8 cellular contexts compared by ENCODE assay signal in the genomic region with DNA sequence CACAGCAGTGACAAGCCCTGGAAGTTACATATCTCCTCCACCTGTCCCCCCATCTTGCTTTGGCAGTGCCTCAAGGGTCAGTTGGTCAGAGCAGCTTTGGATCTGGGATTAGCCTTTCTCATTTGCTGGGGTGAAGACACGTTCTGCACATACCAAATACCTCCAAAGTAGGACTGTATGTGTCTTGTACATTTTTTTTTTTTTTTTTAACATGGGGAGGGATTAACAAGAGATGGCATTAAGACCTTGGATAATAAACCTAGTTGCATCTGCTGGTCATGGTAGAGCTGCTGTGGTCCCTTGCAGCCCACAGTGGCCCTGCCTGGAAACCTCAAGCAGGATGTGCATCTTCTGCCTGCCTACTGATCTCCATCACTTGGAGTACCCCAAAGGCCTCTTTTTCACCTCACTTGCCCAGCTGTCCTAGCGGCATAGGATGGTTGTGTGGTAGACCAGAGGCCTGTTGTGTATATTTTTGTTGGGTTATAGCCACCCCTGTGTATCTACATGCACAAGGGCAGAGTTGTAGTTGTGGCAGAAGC. TPM values are rescaled to one million over a fixed set of nuclear protein-coding genes. Genes with fewer than 3 reads are reported as not detected.
DNase-seq lines count a peak whose midpoint lies in the region; ATAC-seq and TF ChIP-seq lines count a peak whose summit lies in the region.

No MANE protein-coding gene starts in this region.

- DNase-seq in activated naive CD4-positive, alpha-beta T cell treated with Interleukin-2 at 50 U/mL for 16 hours = peak; percentile 6
- DNase-seq in activated naive CD4-positive, alpha-beta T cell (lab: John Stamatoyannopoulos, UW) = no peak
- DNase-seq in activated CD4-positive, alpha-beta memory T cell treated with anti-CD3 and anti-CD28 coated beads, Interleukin-2, amount 10 ng/mL, durations not matched to agents 7 days and 5 days = peak; percentile 54
- no peak for DNase-seq in foreskin fibroblast
- no peak for DNase-seq in SW480 (ENCODE audit: low spot score)
- no peak for DNase-seq in AG08396 (ENCODE audit: low spot score)

- H3K9ac ChIP-seq in subcutaneous abdominal adipose tissue (ENCODE audit: low read length in 5 of 5) = peak overlapping the region in 2 of 5 donors; percentile 59 to 62

- H3K4me3 Mint-ChIP-seq in activated CD4-positive, alpha-beta memory T cell treated with anti-CD3 and anti-CD28 coated beads, Interleukin-2, amount 10 ng/mL, durations not matched to agents 7 days and 5 days = peak overlapping the region; percentile 82

- ATAC-seq in GM21576 (IDR thresholded peaks at IDR 0.05; ENCODE audit: unreplicated experiment) = no peak

- H3K4me1 ChIP-seq in subcutaneous abdominal adipose tissue (ENCODE audit: control insufficient read depth in 5 of 5, insufficient read depth in 5 of 5, low read length in 5 of 5) = peaks cover 14 to 45% (median 37%) of the 10 kb centered on the region in 5 donors

- H3K9me3 ChIP-seq in subcutaneous abdominal adipose tissue (ENCODE audit: control insufficient read depth in 5 of 5, low read length in 5 of 5) = no peaks in the 10 kb centered on the region

- peaks cover 62% of the 10 kb centered on the region for H3K4me1 Mint-ChIP-seq in activated CD4-positive, alpha-beta memory T cell treated with anti-CD3 and anti-CD28 coated beads, Interleukin-2, amount 10 ng/mL, durations not matched to agents 7 days and 5 days

- H3K27ac ChIP-seq in subcutaneous abdominal adipose tissue (ENCODE audit: low read depth, low read length) = peak overlapping the region; percentile 6

- H3K27me3 Mint-ChIP-seq in activated CD4-positive, alpha-beta memory T cell treated with anti-CD3 and anti-CD28 coated beads, Interleukin-2, amount 10 ng/mL, durations not matched to agents 7 days and 5 days = no peaks in the 10 kb centered on the region

- H3K27me3 ChIP-seq in subcutaneous abdominal adipose tissue (ENCODE audit: control insufficient read depth in 5 of 5, insufficient read depth in 4 of 5, low read length in 5 of 5) = peaks cover 0 to 3% (median 0%) of the 10 kb centered on the region in 5 donors

- TF ChIP-seq CTCF in foreskin fibroblast (IDR thresholded peaks at IDR 0.05; ENCODE audit: low read depth, low read length) = no peak

- peaks cover 0 to 45% (median 44%) of the 10 kb centered on the region in 5 donors for H3K36me3 ChIP-seq in subcutaneous abdominal adipose tissue (ENCODE audit: control insufficient read depth in 5 of 5, insufficient read depth in 5 of 5, low read length in 5 of 5)

- no peaks in the 10 kb centered on the region for H3K9me3 Mint-ChIP-seq in activated CD4-positive, alpha-beta memory T cell treated with anti-CD3 and anti-CD28 coated beads, Interleukin-2, amount 10 ng/mL, durations not matched to agents 7 days and 5 days

- POLR2A ChIA-PET in activated CD4-positive, alpha-beta memory T cell treated with anti-CD3 and anti-CD28 coated beads, Interleukin-2, amount 10 ng/mL, durations not matched to agents 7 days and 5 days (lab: Charles Lee) = interaction anchor here (1.2 to 16.1 kb wide), 4 partner anchors 11 to 96 kb away, joined by 3 to 384 read pairs (median 114); partner anchors contain the start of genes ARHGEF1 and CD79A

- H3K27ac Mint-ChIP-seq in activated CD4-positive, alpha-beta memory T cell treated with anti-CD3 and anti-CD28 coated beads, Interleukin-2, amount 10 ng/mL, durations not matched to agents 7 days and 5 days = peak overlapping the region; percentile 81

- peaks cover 56% of the 10 kb centered on the region for H3K36me3 Mint-ChIP-seq in activated CD4-positive, alpha-beta memory T cell treated with anti-CD3 and anti-CD28 coated beads, Interleukin-2, amount 10 ng/mL, durations not matched to agents 7 days and 5 days (ENCODE audit: low read depth)

- CTCF ChIA-PET in activated CD4-positive, alpha-beta memory T cell treated with anti-CD3 and anti-CD28 coated beads, Interleukin-2, amount 10 ng/mL, durations not matched to agents 7 days and 5 days (lab: Charles Lee) = interaction anchor here (0.8 to 5.4 kb wide), 6 partner anchors 10 to 97 kb away, joined by 3 to 82 read pairs (median 3); partner anchors contain the start of gene RABAC1

- H3K4me3 ChIP-seq in foreskin fibroblast (ENCODE audit: low read depth in 1 of 2, low read length in 2 of 2) (peak overlapping the region; percentile 5 to 75), subcutaneous abdominal adipose tissue (ENCODE audit: low read depth in 1 of 5, low read length in 5 of 5) (no peak overlapping the region)

RNA-seq across cellular contexts. Expression of gene RPS19, which starts 2.5 kb away (rescaled TPM):
- 1,000 to 10,000 TPM; 2,625 to 2,652 TPM for total RNA-seq in activated CD4-positive, alpha-beta memory T cell treated with anti-CD3 and anti-CD28 coated beads, Interleukin-2, amount 10 ng/mL, durations not matched to agents 7 days and 5 days

RNA-seq across cellular contexts. Expression of gene CD79A, which starts 14.6 kb away (rescaled TPM):
- total RNA-seq in activated CD4-positive, alpha-beta memory T cell treated with anti-CD3 and anti-CD28 coated beads, Interleukin-2, amount 10 ng/mL, durations not matched to agents 7 days and 5 days = under 1 TPM; 0.35 to 0.38 TPM

RNA-seq across cellular contexts. Expression of gene DMRTC2, which starts 17.7 kb away (rescaled TPM):
- total RNA-seq in activated CD4-positive, alpha-beta memory T cell treated with anti-CD3 and anti-CD28 coated beads, Interleukin-2, amount 10 ng/mL, durations not matched to agents 7 days and 5 days = not detected

RNA-seq across cellular contexts. Expression of gene LYPD4, which starts 18.0 kb away (rescaled TPM):
- not detected for total RNA-seq in activated CD4-positive, alpha-beta memory T cell treated with anti-CD3 and anti-CD28 coated beads, Interleukin-2, amount 10 ng/mL, durations not matched to agents 7 days and 5 days

RNA-seq across cellular contexts. Expression of gene ARHGEF1, which starts 20.5 kb away (rescaled TPM):
- 100 to 1,000 TPM; 657 TPM for total RNA-seq in activated CD4-positive, alpha-beta memory T cell treated with anti-CD3 and anti-CD28 coated beads, Interleukin-2, amount 10 ng/mL, durations not matched to agents 7 days and 5 days

Comparison
In these comparisons a context has a peak if more than half of its experiments do, and no peak if none do; other contexts are left out.
1. DNase-seq: peak in activated naive CD4-positive, alpha-beta T cell treated with Interleukin-2 at 50 U/mL for 16 hours (single experiment) and activated CD4-positive, alpha-beta memory T cell treated with anti-CD3 and anti-CD28 coated beads, Interleukin-2, amount 10 ng/mL, durations not matched to agents 7 days and 5 days (single experiment); none in activated naive CD4-positive, alpha-beta T cell (0 of 4), foreskin fibroblast (0 of 2), SW480 (single experiment) and AG08396 (single experiment).
2. H3K4me3 ChIP-seq: peak in foreskin fibroblast (2 of 2); none in subcutaneous abdominal adipose tissue (0 of 5).